ENCODE assay signal across 14 cellular contexts in the genomic region with DNA sequence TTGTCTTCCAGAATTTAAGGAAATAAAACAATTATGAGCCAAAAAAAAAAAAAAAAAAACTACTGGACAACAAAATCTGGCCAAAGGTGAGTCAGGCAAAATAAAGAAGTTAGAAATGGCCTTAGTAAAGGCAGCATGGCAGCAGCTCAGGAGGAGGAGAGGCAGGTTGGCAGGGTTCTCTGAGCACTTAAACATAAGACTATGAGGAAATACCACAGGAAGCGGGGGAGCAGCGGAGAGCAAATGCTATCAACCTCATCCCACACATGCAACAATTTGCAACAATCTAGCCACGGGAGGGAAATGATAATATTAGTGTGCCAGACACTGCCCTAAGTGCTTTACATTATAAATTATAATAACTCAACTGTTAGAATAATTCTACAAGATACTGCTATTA.
"Had no signal": no experiment of that assay in that cellular context is flagged by ENCODE, and none has a peak within 500 bp of the region (broad histone marks: within the 10 kb centered on the region; RNA-seq: fewer than 3 reads in every experiment).

No MANE protein-coding gene starts in this region.

- H3K36me3 ChIP-seq: ascending aorta, gastroesophageal sphincter, heart right ventricle, sigmoid colon, spleen, thoracic aorta had no signal

- H3K27ac ChIP-seq: ascending aorta, gastroesophageal sphincter, heart right ventricle, sigmoid colon, spleen, thoracic aorta had no signal

- H3K27me3 ChIP-seq: ascending aorta, heart right ventricle, sigmoid colon, spleen had no signal

- H3K4me1 ChIP-seq: ascending aorta, gastroesophageal sphincter, sigmoid colon, spleen had no signal

- ATAC-seq: esophagus mucosa; gastroesophageal sphincter; heart right ventricle; stimulated activated memory B cell treated with anti-CD40 and anti-IgM and Interleukin-4, amounts not matched to agents 10 μg/mL and 1 μg/mL and 100 μg/mL, for 72 hours had no signal

- H3K9me3 ChIP-seq: ascending aorta, thoracic aorta had no signal

- H3K4me3 ChIP-seq: ascending aorta, gastroesophageal sphincter, heart right ventricle, sigmoid colon, spleen, thoracic aorta had no signal

- DNase-seq: activated CD4-positive, alpha-beta T cell treated with anti-CD3 and anti-CD28 coated beads, Interleukin-2, amount 50 U/mL, for 4 hours; activated gamma-delta T cell; cortex of kidney; effector CD8-positive, alpha-beta T cell; heart right ventricle; immature natural killer cell; sigmoid colon; spleen; stimulated activated CD4-positive, alpha-beta T cell treated with anti-CD3 and anti-CD28 coated beads, Interleukin-4, amount 100 ng/mL, for 4 hours had no signal
